8 cellular contexts compared by ENCODE assay signal in genomic region chr1:1745651-1746565, GRCh38. TPM values are rescaled to one million over a fixed set of nuclear protein-coding genes. Genes with fewer than 3 reads are reported as not detected.
DNase-seq lines count a peak whose midpoint lies in the region; ATAC-seq and FAIRE-seq lines count a peak whose summit lies in the region.
"Not testable (repeated sequence)": the region's sequence is repeated elsewhere in the genome, so short reads cannot be mapped to it uniquely, and the experiment has no call there.

No MANE protein-coding gene starts in this region.

- ATAC-seq in GM21528 (IDR thresholded peaks at IDR 0.05; ENCODE audit: low FRiP score, unreplicated experiment) = peak; percentile 70

- peak; percentile 38 for FAIRE-seq in RCC 7860 (lab: Jason Lieb, UNC)

- H3K4me1 ChIP-seq in esophagus (ENCODE audit: control insufficient read depth in 2 of 2, insufficient read depth in 2 of 2, low read length in 1 of 2) = not testable (repeated sequence)

- H3K4me3 ChIP-seq in esophagus (ENCODE audit: low read depth in 1 of 2, low read length in 2 of 2) = peak overlapping the region; percentile 38 to 45

- not testable (repeated sequence) for H3K9me3 ChIP-seq in esophagus (ENCODE audit: control insufficient read depth in 2 of 2, insufficient read depth in 1 of 2, low read depth in 1 of 2, low read length in 1 of 2)

- peak overlapping the region; percentile 84 to 91 for H3K27ac ChIP-seq in esophagus (ENCODE audit: low read depth in 2 of 2, low read length in 1 of 2)

- H3K27me3 ChIP-seq in esophagus (ENCODE audit: control insufficient read depth in 1 of 2, insufficient read depth in 2 of 2, low read length in 2 of 2) = not testable (repeated sequence)

- not testable (repeated sequence) for H3K36me3 ChIP-seq in esophagus (ENCODE audit: control insufficient read depth in 2 of 2, insufficient read depth in 2 of 2, low read length in 1 of 2)

- peak; percentile 62 for DNase-seq in COLO668 (lab: John Stamatoyannopoulos, UW; ENCODE audit: unreplicated experiment)
- peak; percentile 23 for DNase-seq in HT-29 (ENCODE audit: low spot score)
- peak; percentile 16 for DNase-seq in RCC 7860 (ENCODE audit: low spot score)
- DNase-seq in activated T-helper 1 cell treated with Interleukin-2 at 50 U/mL for 16 hours (ENCODE audit: low read depth) = peak; percentile 75
- peak; percentile 69 for DNase-seq in mucosa of gallbladder (ENCODE audit: low spot score)
- DNase-seq in stimulated activated CD8-positive, alpha-beta memory T cell treated with anti-CD3 and anti-CD28 coated beads, Interleukin-15, amount 100 ng/mL, for 4 hours (ENCODE audit: low read depth in 2 of 2) = peak; percentile 60 to 78

- 0% methylated on average over 25 to 83 of the region's 101 CpGs for WGBS in esophagus, 2 donors

RNA-seq across cellular contexts. Expression of gene CDK11A, which starts 21.8 kb away (rescaled TPM):
- total RNA-seq in HT-29 (2014; rRNA removed; shearing (Covaris generic)) = 55.8 and 62.9 TPM in 2 replicates
- 10 to 100 TPM; 15.4 to 56.7 TPM for polyA plus RNA-seq in esophagus
- total RNA-seq in mucosa of gallbladder = 31.5 TPM

RNA-seq across cellular contexts. Expression of gene NADK, which starts 32.4 kb away (rescaled TPM):
- total RNA-seq in HT-29 (2014; rRNA removed; shearing (Covaris generic)) = 98.1 and 99.6 TPM in 2 replicates
- 10 to 100 TPM; 32.1 to 39.7 TPM for polyA plus RNA-seq in esophagus
- total RNA-seq in mucosa of gallbladder = 98.4 TPM

RNA-seq across cellular contexts. Expression of gene SLC35E2B, which starts 53.3 kb away (rescaled TPM):
- 34.6 and 35.1 TPM in 2 replicates for total RNA-seq in HT-29 (2014; rRNA removed; shearing (Covaris generic))
- polyA plus RNA-seq in esophagus = 10 to 100 TPM; 12.0 to 17.9 TPM
- total RNA-seq in mucosa of gallbladder = 108 TPM

Comparison
In these comparisons a context has a peak if more than half of its experiments do, and no peak if none do; other contexts are left out.
1. Peak in every context shown above with its lines: DNase-seq, ATAC-seq, H3K4me3 ChIP-seq and H3K27ac ChIP-seq.
2. DNase-seq: peak in every context shown above with its lines; median percentile 75 in activated T-helper 1 cell treated with Interleukin-2 at 50 U/mL for 16 hours; 69 in mucosa of gallbladder; 69 in stimulated activated CD8-positive, alpha-beta memory T cell treated with anti-CD3 and anti-CD28 coated beads, Interleukin-15, amount 100 ng/mL, for 4 hours; 62 in COLO668; 23 in HT-29; 16 in RCC 7860.